1 cellular context compared by ENCODE assay signal in genomic region chr9:137759649-137760321, GRCh38.
TF ChIP-seq lines count a peak whose summit lies in the region.

No MANE protein-coding gene starts in this region.

TF ChIP-seq in HepG2, 621 proteins besides CTCF, POLR2A, EP300 and RAD21 (continued from another document):
- TF ChIP-seq ZBTB40 (IDR thresholded peaks at IDR 0.05): no peak
- no peak for TF ChIP-seq ZBTB40 (CRISPR knock-in tag; IDR thresholded peaks at IDR 0.05)
- TF ChIP-seq ZNF776 (CRISPR knock-in tag; IDR thresholded peaks at IDR 0.05): no peak
